ENCODE assay signal across 18 cellular contexts in the genomic region with DNA sequence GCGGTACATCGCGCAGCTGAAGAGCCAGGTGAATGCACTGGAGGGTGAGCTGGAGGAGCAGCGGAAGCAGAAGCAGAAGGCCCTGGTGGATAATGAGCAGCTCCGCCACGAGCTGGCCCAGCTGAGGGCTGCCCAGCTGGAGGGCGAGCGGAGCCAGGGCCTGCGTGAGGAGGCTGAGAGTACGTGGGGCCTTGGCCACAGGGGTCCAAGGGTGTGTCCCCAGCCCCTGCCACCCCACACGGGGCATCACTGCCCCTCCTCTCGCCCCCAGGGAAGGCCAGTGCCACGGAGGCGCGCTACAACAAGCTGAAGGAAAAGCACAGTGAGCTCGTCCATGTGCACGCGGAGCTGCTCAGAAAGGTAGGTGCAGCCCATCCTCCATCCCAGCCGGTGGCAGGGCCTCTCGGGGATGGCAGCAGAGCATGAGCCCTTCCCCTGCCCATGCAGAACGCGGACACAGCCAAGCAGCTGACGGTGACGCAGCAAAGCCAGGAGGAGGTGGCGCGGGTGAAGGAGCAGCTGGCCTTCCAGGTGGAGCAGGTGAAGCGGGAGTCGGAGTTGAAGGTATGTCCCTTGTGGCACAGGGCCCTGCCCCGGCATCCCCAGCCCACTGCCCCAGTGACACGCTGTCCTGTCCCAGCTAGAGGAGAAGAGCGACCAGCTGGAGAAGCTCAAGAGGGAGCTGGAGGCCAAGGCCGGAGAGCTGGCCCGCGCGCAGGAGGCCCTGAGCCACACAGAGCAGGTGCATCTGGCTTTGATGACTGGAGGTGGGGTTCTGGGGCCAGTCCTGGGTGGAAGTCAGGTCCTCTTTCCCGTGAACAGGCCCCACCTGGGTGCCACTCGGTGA. TPM values are rescaled to one million over a fixed set of nuclear protein-coding genes. Genes with fewer than 3 reads are reported as not detected.
DNase-seq lines count a peak whose midpoint lies in the region; ATAC-seq, FAIRE-seq and TF ChIP-seq lines count a peak whose summit lies in the region.
"Had no signal": no experiment of that assay in that cellular context is flagged by ENCODE, and none has a peak within 500 bp of the region (broad histone marks: within the 10 kb centered on the region; RNA-seq: fewer than 3 reads in every experiment).

No MANE protein-coding gene starts in this region.

- peaks cover 10 to 21% of the 10 kb centered on the region in 2 donors for H3K4me1 Mint-ChIP-seq in stimulated activated naive B cell treated with anti-CD40 and anti-IgM and Interleukin-4, amounts not matched to agents 10 μg/mL and 1 μg/mL and 100 μg/mL, for 72 hours

- TSS peak; percentile 25 for BruUV-seq in K562 (replicated peaks; lab: Mats Ljungman, UMichigan)

- H3K9me1 ChIP-seq in K562 (ENCODE audit: control insufficient read depth, insufficient read depth, low read length) = no peaks in the 10 kb centered on the region

- H3K27me3 ChIP-seq in SK-N-SH (ENCODE audit: insufficient read depth) (no peaks in the 10 kb centered on the region), K562 (ENCODE audit: control insufficient read depth in 2 of 2, insufficient read depth in 2 of 2, low read length in 2 of 2) (no peaks in the 10 kb centered on the region), small intestine (ENCODE audit: control insufficient read depth in 2 of 2, insufficient read depth in 2 of 2, low read length in 2 of 2) (no peaks in the 10 kb centered on the region)
- H3K27me3 ChIP-seq: suprapubic skin had no signal

- ATAC-seq in SK-N-SH treated with all-trans-retinoic acid at 6 μM for 48 hours (no peak), K562 (no peak)
- ATAC-seq in stimulated activated naive B cell treated with anti-CD40 and anti-IgM and Interleukin-4, amounts not matched to agents 10 μg/mL and 1 μg/mL and 100 μg/mL, for 72 hours (replicated peaks) = no peak
- ATAC-seq: psoas muscle had no signal

- H3K9me2 ChIP-seq in SK-N-SH = no peaks in the 10 kb centered on the region

- H3K9me3 Mint-ChIP-seq in stimulated activated naive B cell treated with anti-CD40 and anti-IgM and Interleukin-4, amounts not matched to agents 10 μg/mL and 1 μg/mL and 100 μg/mL, for 72 hours = no peaks in the 10 kb centered on the region
- H3K9me3 Mint-ChIP-seq: CD4-positive, alpha-beta T cell; neural crest cell had no signal

- H3K27ac Mint-ChIP-seq in stimulated activated naive B cell treated with anti-CD40 and anti-IgM and Interleukin-4, amounts not matched to agents 10 μg/mL and 1 μg/mL and 100 μg/mL, for 72 hours = peak overlapping the region; percentile 79
- H3K27ac Mint-ChIP-seq: CD4-positive, alpha-beta T cell had no signal

- FAIRE-seq in K562 (lab: Jason Lieb, UNC) = no peak
- no peak for FAIRE-seq in small intestine (lab: Jason Lieb, UNC)

- no peaks in the 10 kb centered on the region for H3K9me3 ChIP-seq in SK-N-SH
- H3K9me3 ChIP-seq in K562 (replicated peaks; ENCODE audit: control insufficient read depth, insufficient read depth, low read depth, low read length) = no peaks in the 10 kb centered on the region
- no peaks in the 10 kb centered on the region for H3K9me3 ChIP-seq in small intestine (ENCODE audit: control insufficient read depth, low read depth)
- H3K9me3 ChIP-seq: psoas muscle, suprapubic skin had no signal

- TF ChIP-seq EP300 in SK-N-SH (IDR thresholded peaks at IDR 0.05; ENCODE audit: borderline replicate concordance in 1 of 2, low read depth in 1 of 2, low read length in 1 of 2) = no peak
- no peak for TF ChIP-seq EP300 in K562 (IDR thresholded peaks at IDR 0.05; ENCODE audit: low read length)

- peaks cover 9% of the 10 kb centered on the region for H3F3A ChIP-seq in SK-N-SH (replicated peaks; ENCODE audit: insufficient read depth)

- H3K27ac ChIP-seq in SK-N-SH (ENCODE audit: low read depth in 2 of 2, low read length in 1 of 2) (peak overlapping the region in 1 of 2 experiments; percentile 32; a peak in 2 of 4 replicates), K562 (ENCODE audit: extremely low read depth, low read depth, low read length) (no peak overlapping the region), small intestine (ENCODE audit: low read depth in 1 of 2, low read length in 1 of 2) (no peak overlapping the region)
- H3K27ac ChIP-seq: psoas muscle, suprapubic skin had no signal

- CTCF ChIA-PET in SK-N-SH (lab: Yijun Ruan, JAX) (interaction anchor here (1.0 to 8.0 kb wide), 5 partner anchors 11 to 256 kb away, joined by 3 to 148 read pairs (median 4); no protein-coding TSS in a partner anchor), K562 (lab: Yijun Ruan, JAX; ENCODE audit: low intra/inter-chr PET ratio) (no interaction called here)

- H3K36me3 ChIP-seq in SK-N-SH (replicated peaks in 1 of 2; ENCODE audit: control insufficient read depth in 1 of 2, insufficient read depth in 2 of 2, low read length in 1 of 2) (peaks cover 0 to 11% of the 10 kb centered on the region in 2 experiments), K562 (ENCODE audit: control insufficient read depth, insufficient read depth, low read length) (0 out of 3 replicates have a peak, but pooled peaks cover 3% of the 10 kb centered on the region), small intestine (ENCODE audit: control insufficient read depth in 2 of 2, insufficient read depth in 2 of 2, low read length in 2 of 2) (peaks cover 6 to 38% of the 10 kb centered on the region in 2 donors)

- WGBS in SK-N-SH (ENCODE audit: low lambda C conversion rate) = 95% methylated on average over 28 of the region's 37 CpGs
- 87% methylated on average over 31 of the region's 37 CpGs for WGBS in K562 (ENCODE audit: insufficient coverage, low coverage, missing lambda C conversion rate)
- WGBS in small intestine, 3 donors = 87 to 93% (median 90%) methylated on average over 34 to 37 of the region's 37 CpGs

- H3K79me2 ChIP-seq in SK-N-SH (ENCODE audit: insufficient read depth) = no peaks in the 10 kb centered on the region
- no peaks in the 10 kb centered on the region for H3K79me2 ChIP-seq in K562 (ENCODE audit: control insufficient read depth, insufficient read depth, low read length)

- H3K36me3 Mint-ChIP-seq in stimulated activated naive B cell treated with anti-CD40 and anti-IgM and Interleukin-4, amounts not matched to agents 10 μg/mL and 1 μg/mL and 100 μg/mL, for 72 hours = peaks cover 40 to 45% of the 10 kb centered on the region in 2 donors

- DNase-seq in SK-N-SH (peak; percentile 41), NCI-H1417 treated with DMSO at 0.1 percent for 48 hours (lab: John Stamatoyannopoulos, UW) (peak; percentile 28), K562 (ENCODE audit: extremely low read depth in 1 of 4, low spot score in 3 of 4) (no peak), small intestine (no peak)
- DNase-seq in stimulated activated naive B cell treated with anti-CD40 and anti-IgM and Interleukin-4, amounts not matched to agents 10 μg/mL and 1 μg/mL and 100 μg/mL, for 72 hours = no peak
- no peak for DNase-seq in central memory CD4-positive, alpha-beta T cell
- DNase-seq in stimulated activated CD4-positive, alpha-beta T cell treated with anti-CD3 and anti-CD28 coated beads, Interleukin-15, amount 100 ng/mL, for 24 hours = no peak
- DNase-seq: activated CD4-positive, alpha-beta T cell treated with anti-CD3 and anti-CD28 coated beads, Interleukin-2, amount 50 U/mL, for 1 hour; activated CD8-positive, alpha-beta memory T cell treated with anti-CD3 and anti-CD28 coated beads, Interleukin-2, amount 50 U/mL, for 48 hours; activated effector memory CD4-positive, alpha-beta T cell treated with Interleukin-2 at 50 U/mL for 16 hours; CD4-positive, alpha-beta T cell; effector memory CD4-positive, alpha-beta T cell; KG1; NCI-H446 treated with DMSO at 0.1 percent for 48 hours had no signal

- no peak overlapping the region for H3K4me2 ChIP-seq in SK-N-SH
- no peak overlapping the region for H3K4me2 ChIP-seq in K562 (ENCODE audit: insufficient read depth, low read length)

- peaks cover 10 to 41% of the 10 kb centered on the region in 2 experiments; a peak in 2 of 4 replicates for H3K4me1 ChIP-seq in SK-N-SH (ENCODE audit: control insufficient read depth in 1 of 2, insufficient read depth in 2 of 2, low read depth in 1 of 2, low read length in 1 of 2)
- H3K4me1 ChIP-seq in K562 (replicated peaks in 1 of 2; ENCODE audit: control insufficient read depth in 2 of 2, insufficient read depth in 2 of 2, low read length in 2 of 2) = peaks cover 0 to 34% of the 10 kb centered on the region in 2 experiments; a peak in 2 of 5 replicates
- H3K4me1 ChIP-seq in small intestine (ENCODE audit: control insufficient read depth in 2 of 2, insufficient read depth in 1 of 2, low read depth in 1 of 2, low read length in 1 of 2) = no peaks in the 10 kb centered on the region

- no peak for TF ChIP-seq CTCF in SK-N-SH (IDR thresholded peaks at IDR 0.05)
- no peak for TF ChIP-seq CTCF in K562 (IDR thresholded peaks at IDR 0.05 in 2 of 3, conservative IDR thresholded peaks at IDR 0.05 in 1 of 3; ENCODE audit: insufficient read depth in 2 of 3, low read depth in 1 of 3, low read length in 3 of 3)

- H3K27me3 Mint-ChIP-seq in stimulated activated naive B cell treated with anti-CD40 and anti-IgM and Interleukin-4, amounts not matched to agents 10 μg/mL and 1 μg/mL and 100 μg/mL, for 72 hours = no peaks in the 10 kb centered on the region
- H3K27me3 Mint-ChIP-seq: CD4-positive, alpha-beta T cell had no signal

- POLR2A ChIA-PET in SK-N-SH (lab: Yijun Ruan, JAX) (interaction anchor here (1.4 to 1.5 kb wide), 3 partner anchors 11 to 377 kb away, joined by 3 to 4 read pairs (median 3); a partner anchor contains a TSS), K562 (lab: Yijun Ruan, JAX) (interaction anchor here (0.6 to 1.2 kb wide), 3 partner anchors 9 to 98 kb away, joined by 4 to 6 read pairs (median 4); no protein-coding TSS in a partner anchor)

- no peak overlapping the region for H3K4me3 Mint-ChIP-seq in stimulated activated naive B cell treated with anti-CD40 and anti-IgM and Interleukin-4, amounts not matched to agents 10 μg/mL and 1 μg/mL and 100 μg/mL, for 72 hours
- H3K4me3 Mint-ChIP-seq: CD4-positive, alpha-beta T cell; neural crest cell had no signal

- H3K4me3 ChIP-seq in SK-N-SH (ENCODE audit: low read depth in 2 of 2, low read length in 1 of 2) (no peak overlapping the region), K562 (no peak overlapping the region), small intestine (ENCODE audit: low read depth in 1 of 2, low read length in 2 of 2) (no peak overlapping the region)
- H3K4me3 ChIP-seq: psoas muscle, suprapubic skin had no signal

- TF ChIP-seq RAD21 in SK-N-SH (IDR thresholded peaks at IDR 0.05; ENCODE audit: low read length) = no peak
- no peak for TF ChIP-seq RAD21 in K562 (CRISPR knock-in tag; conservative IDR thresholded peaks at IDR 0.05 in 1 of 2, IDR thresholded peaks at IDR 0.05 in 1 of 2)

- no peak overlapping the region for H3K9ac ChIP-seq in SK-N-SH
- peak overlapping the region in 1 of 2 experiments; percentile 26; a peak in 1 of 4 replicates for H3K9ac ChIP-seq in K562 (ENCODE audit: insufficient read depth in 1 of 2, low read depth in 2 of 2, low read length in 2 of 2)

- intact Hi-C loops in K562 (cut with micrococcal nuclease) = no loop called here

- in situ Hi-C loops in K562 (cut with MboI) = loop anchor here (10.0 kb wide), 1 partner anchor 99 kb away; no protein-coding TSS in a partner anchor

- H4K20me1 ChIP-seq in SK-N-SH (ENCODE audit: insufficient read depth) = no peaks in the 10 kb centered on the region
- H4K20me1 ChIP-seq in K562 (replicated peaks; ENCODE audit: control insufficient read depth, insufficient read depth, low read length) = peaks cover 3% of the 10 kb centered on the region; the same call in 1 of the 2 replicates

- H2AFZ ChIP-seq in SK-N-SH (ENCODE audit: low read depth) (no peak overlapping the region), K562 (ENCODE audit: low read depth, low read length) (no peak overlapping the region)

- TF ChIP-seq POLR2A in K562 (conservative IDR thresholded peaks at IDR 0.05) = no peak

RNA-seq across cellular contexts. Expression of a gene that starts 21.0 kb away (rescaled TPM):
- polyA plus RNA-seq in SK-N-SH (2012; rRNA removed) = 20.6 and 21.1 TPM in 2 replicates
- polyA plus RNA-seq in SK-N-SH (2012; cell fraction: cytosol; rRNA removed) = 5.6 and 8.7 TPM in 2 replicates
- 122 and 128 TPM in 2 replicates for polyA plus RNA-seq in SK-N-SH (2012; cell fraction: nucleus; rRNA removed)
- total RNA-seq in K562 (2011; cell fraction: chromatin; rRNA removed; ENCODE audit: low replicate concordance) = 70.1 and 194 TPM in 2 replicates
- total RNA-seq in K562 (2011; cell fraction: nucleolus; rRNA removed) = 103 and 109 TPM in 2 replicates
- total RNA-seq in K562 (2011; cell fraction: nucleoplasm; rRNA removed) = 63.5 and 76.8 TPM in 2 replicates
- total RNA-seq in K562 (2014; rRNA removed) = 29.2 and 30.4 TPM in 2 replicates
- 6.4 and 8.6 TPM in 2 replicates for total RNA-seq in K562 (2014; rRNA removed; fragmentation: Illumina TruSeq; extraction: Trizol)
- total RNA-seq in K562 (2015; rRNA removed; fragmentation: Illumina TruSeq; extraction: Trizol) = 12.0 and 13.2 TPM in 2 replicates
- total RNA-seq in K562 (2021) = 27.8 and 31.0 TPM in 2 replicates
- polyA plus RNA-seq in K562 (2011; rRNA removed) = 14.2 and 17.2 TPM in 2 replicates
- 8.8 and 22.2 TPM in 2 replicates for polyA plus RNA-seq in K562 (2011; cell fraction: cytosol; rRNA removed)
- 107 and 176 TPM in 2 replicates for polyA plus RNA-seq in K562 (2011; cell fraction: nucleus; rRNA removed)
- polyA plus RNA-seq in K562 (2012) = 15.6 and 30.3 TPM in 2 replicates
- 21.7 and 33.6 TPM in 2 replicates for polyA plus RNA-seq in K562 (2014; fragmentation: Illumina TruSeq; extraction: Trizol)
- under 1 TPM; 0.15 to 0.45 TPM for polyA plus RNA-seq in K562 (2014; fragmentation: Nextera tagmentation; extraction: Ambion mirVana)
- 27.0 and 29.1 TPM in 2 replicates for polyA plus RNA-seq in K562 (2014; rRNA removed)
- polyA minus RNA-seq in K562 (2011; rRNA and poly(A)+ RNA removed) = 5.7 and 11.0 TPM in 2 replicates
- 6.4 and 7.5 TPM in 2 replicates for polyA minus RNA-seq in K562 (2011; cell fraction: cytosol; rRNA and poly(A)+ RNA removed)
- polyA minus RNA-seq in K562 (2011; cell fraction: nucleus; rRNA and poly(A)+ RNA removed) = 23.3 and 26.9 TPM in 2 replicates
- polyA plus RNA-seq in small intestine = 100 to 1,000 TPM in 2 of 3 donors, 10 to 100 TPM in 1; 71.2 to 284 (median 126) TPM

RNA-seq across cellular contexts. Expression of a gene that starts 39.7 kb away (rescaled TPM):
- 20.9 and 41.1 TPM in 2 replicates for polyA plus RNA-seq in SK-N-SH (2012; rRNA removed)
- polyA plus RNA-seq in SK-N-SH (2012; cell fraction: cytosol; rRNA removed) = 28.4 and 30.0 TPM in 2 replicates
- 28.8 and 35.8 TPM in 2 replicates for polyA plus RNA-seq in SK-N-SH (2012; cell fraction: nucleus; rRNA removed)
- total RNA-seq in K562 (2011; cell fraction: chromatin; rRNA removed; ENCODE audit: low replicate concordance) = 49.3 and 58.0 TPM in 2 replicates
- total RNA-seq in K562 (2011; cell fraction: nucleolus; rRNA removed) = 33.2 and 33.4 TPM in 2 replicates
- 41.1 and 66.6 TPM in 2 replicates for total RNA-seq in K562 (2011; cell fraction: nucleoplasm; rRNA removed)
- total RNA-seq in K562 (2014; rRNA removed) = 27.9 and 34.1 TPM in 2 replicates
- 9.5 and 12.3 TPM in 2 replicates for total RNA-seq in K562 (2014; rRNA removed; fragmentation: Illumina TruSeq; extraction: Trizol)
- 18.1 and 18.5 TPM in 2 replicates for total RNA-seq in K562 (2015; rRNA removed; fragmentation: Illumina TruSeq; extraction: Trizol)
- total RNA-seq in K562 (2021) = 35.8 and 37.4 TPM in 2 replicates
- 13.8 TPM in 2 replicates for polyA plus RNA-seq in K562 (2011; rRNA removed)
- 19.4 and 30.1 TPM in 2 replicates for polyA plus RNA-seq in K562 (2011; cell fraction: cytosol; rRNA removed)
- 22.7 and 30.0 TPM in 2 replicates for polyA plus RNA-seq in K562 (2011; cell fraction: nucleus; rRNA removed)
- polyA plus RNA-seq in K562 (2012) = 18.5 and 22.9 TPM in 2 replicates
- polyA plus RNA-seq in K562 (2014; fragmentation: Illumina TruSeq; extraction: Trizol) = 17.9 and 24.0 TPM in 2 replicates
- under 1 TPM; 0.28 to 0.34 TPM for polyA plus RNA-seq in K562 (2014; fragmentation: Nextera tagmentation; extraction: Ambion mirVana)
- 24.7 and 33.3 TPM in 2 replicates for polyA plus RNA-seq in K562 (2014; rRNA removed)
- 12.2 and 15.1 TPM in 2 replicates for polyA minus RNA-seq in K562 (2011; rRNA and poly(A)+ RNA removed)
- polyA minus RNA-seq in K562 (2011; cell fraction: cytosol; rRNA and poly(A)+ RNA removed) = 13.9 and 17.0 TPM in 2 replicates
- 11.8 and 13.6 TPM in 2 replicates for polyA minus RNA-seq in K562 (2011; cell fraction: nucleus; rRNA and poly(A)+ RNA removed)
- polyA plus RNA-seq in small intestine = 10 to 100 TPM; 22.8 to 31.4 (median 24.0) TPM

Comparison
In these comparisons a context has a peak if more than half of its experiments do, and no peak if none do; other contexts are left out.
1. DNase-seq: peak in SK-N-SH (single experiment) and NCI-H1417 treated with DMSO at 0.1 percent for 48 hours (single experiment); none in K562 (0 of 4), stimulated activated naive B cell treated with anti-CD40 and anti-IgM and Interleukin-4, amounts not matched to agents 10 μg/mL and 1 μg/mL and 100 μg/mL, for 72 hours (single experiment), central memory CD4-positive, alpha-beta T cell (single experiment), stimulated activated CD4-positive, alpha-beta T cell treated with anti-CD3 and anti-CD28 coated beads, Interleukin-15, amount 100 ng/mL, for 24 hours (single experiment) and small intestine (single experiment).